23 cellular contexts compared by ENCODE assay signal in genomic region chr2:1697601-1698000, GRCh38. TPM values are rescaled to one million over a fixed set of nuclear protein-coding genes. Genes with fewer than 3 reads are reported as not detected.
A peak's percentile ranks its signal among the peaks of the same experiment; 100 is the strongest.
DNase-seq lines count a peak whose midpoint lies in the region; ATAC-seq and TF ChIP-seq lines count a peak whose summit lies in the region.
"Had no signal": no experiment of that assay in that cellular context is flagged by ENCODE, and none has a peak within 500 bp of the region (broad histone marks: within the 10 kb centered on the region; RNA-seq: fewer than 3 reads in every experiment).

No MANE protein-coding gene starts in this region.

- POLR2A ChIA-PET in MCF 10A (lab: Yijun Ruan, JAX): interaction anchor here (0.7 to 1.5 kb wide), 4 partner anchors 11 to 68 kb away, joined by 3 to 5 read pairs (median 4); no protein-coding TSS in a partner anchor

- no peak overlapping the region for H3K23ac ChIP-seq in trophoblast cell (ENCODE audit: low read length)

- H3K4me1 Mint-ChIP-seq in glutamatergic neuron (ENCODE audit: low read depth, unreplicated experiment) (peaks cover 45% of the 10 kb centered on the region), MCF 10A (ENCODE audit: insufficient read depth, unreplicated experiment) (peaks cover 28% of the 10 kb centered on the region)
- H3K4me1 Mint-ChIP-seq: CD4-positive, alpha-beta memory T cell had no signal

- no peak overlapping the region for H2AK5ac ChIP-seq in trophoblast cell (ENCODE audit: low read length)

- H3K4ac ChIP-seq in trophoblast cell (ENCODE audit: low read depth, low read length): peak overlapping the region; percentile 3

- DNase-seq in cardiac muscle cell (ENCODE audit: low read depth in 1 of 2, low spot score in 1 of 2): no peak
- DNase-seq in heart right ventricle: no peak
- DNase-seq in glutamatergic neuron: no peak
- DNase-seq in trophoblast cell: no peak
- no peak for DNase-seq in upper lobe of right lung
- no peak for DNase-seq in kidney glomerular epithelial cell (lab: John Stamatoyannopoulos, UW)
- DNase-seq in UCSD-AML1 (lab: John Stamatoyannopoulos, UW; ENCODE audit: unreplicated experiment): no peak
- no peak for DNase-seq in MCF 10A (ENCODE audit: unreplicated experiment)
- DNase-seq: CD4-positive, alpha-beta memory T cell; DMS153; GDM1; H7; HFFc6; IMR-90; MG63; NCI-H1048; NCI-H1436; NCI-H2029 treated with DMSO at 0.1 percent for 48 hours; NCI-H510A; NCI-H82; PC-9 had no signal

- CTCF ChIA-PET in MCF 10A (lab: Yijun Ruan, JAX): interaction anchor here (1.1 to 2.0 kb wide), 4 partner anchors 8 to 53 kb away, joined by 3 to 7 read pairs (median 5); no protein-coding TSS in a partner anchor

- H3K4me3 Mint-ChIP-seq in glutamatergic neuron (ENCODE audit: unreplicated experiment) (peak overlapping the region; percentile 46), MCF 10A (ENCODE audit: unreplicated experiment) (no peak overlapping the region)
- H3K4me3 Mint-ChIP-seq: CD4-positive, alpha-beta memory T cell; HFFc6 had no signal

- no peaks in the 10 kb centered on the region for H3K79me1 ChIP-seq in trophoblast cell (ENCODE audit: low read length)

- no peak overlapping the region for H3K4me2 ChIP-seq in trophoblast cell (ENCODE audit: low read length)
- H3K4me2 ChIP-seq: A549, PC-9 had no signal

- whole genome bisulfite sequencing in heart right ventricle, 2 donors: 91 to 94% methylated on average over 9 of the region's 9 CpGs
- WGBS in trophoblast cell (ENCODE audit: extremely low coverage, insufficient coverage, insufficient read length): no CpG with 5 or more reads among the region's 9 CpGs

- H3K36me3 Mint-ChIP-seq in glutamatergic neuron (ENCODE audit: unreplicated experiment) (no peaks in the 10 kb centered on the region), MCF 10A (ENCODE audit: insufficient read depth, unreplicated experiment) (peaks cover 21% of the 10 kb centered on the region)
- H3K36me3 Mint-ChIP-seq: CD4-positive, alpha-beta memory T cell had no signal

- peaks cover 4% of the 10 kb centered on the region for H3K79me2 ChIP-seq in trophoblast cell (ENCODE audit: control insufficient read depth, insufficient read depth, low read length, poor library complexity)

- H2AFZ ChIP-seq in trophoblast cell (ENCODE audit: insufficient read depth, low read length, poor library complexity): no peak overlapping the region
- H2AFZ ChIP-seq: PC-9 had no signal

- H3K27ac Mint-ChIP-seq in glutamatergic neuron (ENCODE audit: unreplicated experiment): no peak overlapping the region
- no peak overlapping the region for H3K27ac Mint-ChIP-seq in MCF 10A (ENCODE audit: low read depth, unreplicated experiment)
- H3K27ac Mint-ChIP-seq: CD4-positive, alpha-beta memory T cell; HFFc6 had no signal

- H3K4me1 ChIP-seq in cardiac muscle cell (ENCODE audit: low read depth) (peaks cover 32% of the 10 kb centered on the region), heart right ventricle (peaks cover 0 to 36% (median 4%) of the 10 kb centered on the region in 9 donors), trophoblast cell (ENCODE audit: control insufficient read depth in 1 of 2, insufficient read depth in 2 of 2, low read length in 2 of 2) (peaks cover 6 to 11% of the 10 kb centered on the region in 2 experiments), upper lobe of right lung (peaks cover 14% of the 10 kb centered on the region)
- H3K4me1 ChIP-seq: A549 had no signal

- H3K9ac ChIP-seq in trophoblast cell (ENCODE audit: low read length): no peak overlapping the region

- H3K9me3 Mint-ChIP-seq in glutamatergic neuron (ENCODE audit: unreplicated experiment): peaks cover 10% of the 10 kb centered on the region
- H3K9me3 Mint-ChIP-seq in MCF 10A (ENCODE audit: unreplicated experiment): no peaks in the 10 kb centered on the region
- H3K9me3 Mint-ChIP-seq: HFFc6 had no signal

- H3K27me3 ChIP-seq in cardiac muscle cell (no peaks in the 10 kb centered on the region), heart right ventricle (no peaks in the 10 kb centered on the region), trophoblast cell (ENCODE audit: insufficient read depth, low read length) (no peaks in the 10 kb centered on the region), upper lobe of right lung (no peaks in the 10 kb centered on the region)
- H3K27me3 ChIP-seq: MG63 had no signal

- H2BK5ac ChIP-seq in trophoblast cell (ENCODE audit: low read depth, low read length, poor library complexity): no peak overlapping the region

- H3K18ac ChIP-seq in trophoblast cell (ENCODE audit: low read length): no peak overlapping the region

- no TSS peak for BruUV-seq in MCF 10A (replicated peaks; lab: Mats Ljungman, UMichigan)

- peaks cover 4% of the 10 kb centered on the region for H3K27me3 Mint-ChIP-seq in glutamatergic neuron (ENCODE audit: unreplicated experiment)
- H3K27me3 Mint-ChIP-seq in MCF 10A (ENCODE audit: insufficient read depth, unreplicated experiment): no peaks in the 10 kb centered on the region
- H3K27me3 Mint-ChIP-seq: CD4-positive, alpha-beta memory T cell had no signal

- no peak for TF ChIP-seq CTCF in cardiac muscle cell (IDR thresholded peaks at IDR 0.05; ENCODE audit: low read depth, low read length)
- no peak for TF ChIP-seq CTCF in heart right ventricle (IDR thresholded peaks at IDR 0.05)
- no peak for TF ChIP-seq CTCF in glutamatergic neuron (IDR thresholded peaks at IDR 0.05; ENCODE audit: partially characterized antibody, unreplicated experiment)
- no peak for TF ChIP-seq CTCF in upper lobe of right lung (IDR thresholded peaks at IDR 0.05)
- TF ChIP-seq CTCF in MCF 10A (IDR thresholded peaks at IDR 0.05; ENCODE audit: unreplicated experiment): no peak

- intact Hi-C loops in heart right ventricle (cut with DNase I) (no loop called here), upper lobe of right lung (cut with DNase I) (no loop called here), MCF 10A (cut with micrococcal nuclease) (no loop called here)

- H3K27ac ChIP-seq in cardiac muscle cell: peak overlapping the region; percentile 66
- H3K27ac ChIP-seq in heart right ventricle: peak overlapping the region in 1 of 10 donors; percentile 3
- no peak overlapping the region for H3K27ac ChIP-seq in trophoblast cell (ENCODE audit: low read depth, low read length)
- H3K27ac ChIP-seq in upper lobe of right lung: peak overlapping the region; percentile 65
- H3K27ac ChIP-seq: A549, HL-60, PC-9 had no signal

- H3K4me3 ChIP-seq in cardiac muscle cell (no peak overlapping the region), heart right ventricle (no peak overlapping the region), trophoblast cell (ENCODE audit: low read depth, low read length) (no peak overlapping the region), upper lobe of right lung (no peak overlapping the region)
- H3K4me3 ChIP-seq: A549, MG63, PC-9 had no signal

- no peaks in the 10 kb centered on the region for H3K36me3 ChIP-seq in cardiac muscle cell
- H3K36me3 ChIP-seq in heart right ventricle: peaks cover 0 to 4% (median 0%) of the 10 kb centered on the region in 9 donors
- peaks cover 2 to 14% of the 10 kb centered on the region in 2 experiments for H3K36me3 ChIP-seq in trophoblast cell (ENCODE audit: control insufficient read depth in 1 of 2, insufficient read depth in 2 of 2, low read length in 2 of 2)
- no peaks in the 10 kb centered on the region for H3K36me3 ChIP-seq in upper lobe of right lung

- no peak overlapping the region for H4K8ac ChIP-seq in trophoblast cell (ENCODE audit: low read depth, low read length)

- H3K9me3 ChIP-seq in cardiac muscle cell (ENCODE audit: low read depth): no peaks in the 10 kb centered on the region
- peaks cover 0 to 10% (median 0%) of the 10 kb centered on the region in 11 donors for H3K9me3 ChIP-seq in heart right ventricle
- peaks cover 3% of the 10 kb centered on the region for H3K9me3 ChIP-seq in trophoblast cell (ENCODE audit: insufficient read depth, low read depth, low read length)
- H3K9me3 ChIP-seq in upper lobe of right lung: no peaks in the 10 kb centered on the region
- H3K9me3 ChIP-seq: MG63 had no signal

- no peak overlapping the region for H4K91ac ChIP-seq in trophoblast cell (ENCODE audit: low read depth, low read length)

- H3K14ac ChIP-seq in trophoblast cell (ENCODE audit: low read length): no peak overlapping the region

- H2BK12ac ChIP-seq in trophoblast cell (ENCODE audit: low read length): no peak overlapping the region

- H4K12ac ChIP-seq in trophoblast cell (ENCODE audit: low read depth, low read length): no peak overlapping the region

- H2BK120ac ChIP-seq in trophoblast cell (ENCODE audit: insufficient read depth, low read length, poor library complexity): no peak overlapping the region

- no peak for ATAC-seq in heart right ventricle
- no peak for ATAC-seq in upper lobe of right lung
- ATAC-seq: A549 had no signal

RNA-seq across cellular contexts. Expression of gene PXDN, which starts 46.7 kb away (rescaled TPM):
- total RNA-seq in cardiac muscle cell: 110 and 129 TPM in 2 replicates
- polyA plus RNA-seq in cardiac muscle cell: 85.7 and 96.8 TPM in 2 replicates
- 10 to 100 TPM; 12.3 to 65.0 (median 20.3) TPM for total RNA-seq in heart right ventricle
- polyA plus RNA-seq in heart right ventricle: 10 to 100 TPM in 1 of 2 donors, 1 to 10 TPM in 1; 7.8 to 19.1 TPM
- 226 TPM for total RNA-seq in glutamatergic neuron (ENCODE audit: unreplicated experiment)
- polyA plus RNA-seq in trophoblast cell (2013): 194 and 203 TPM in 2 replicates
- total RNA-seq in upper lobe of right lung: 58.4 TPM
- total RNA-seq in MCF 10A (2022): 96.1 and 114 TPM in 2 replicates
- total RNA-seq: CD4-positive, alpha-beta memory T cell had no signal
